ENCODE assay signal across 9 cellular contexts in genomic region chr1:185044387-185044786, GRCh38. TPM values are rescaled to one million over a fixed set of nuclear protein-coding genes. Genes with fewer than 3 reads are reported as not detected.
DNase-seq lines count a peak whose midpoint lies in the region; ATAC-seq and TF ChIP-seq lines count a peak whose summit lies in the region.
"Had no signal": no experiment of that assay in that cellular context is flagged by ENCODE, and none has a peak within 500 bp of the region (broad histone marks: within the 10 kb centered on the region; RNA-seq: fewer than 3 reads in every experiment).

No MANE protein-coding gene starts in this region.

- H3K9me3 ChIP-seq in T-helper 17 cell (ENCODE audit: control insufficient read depth, low read length, poor library complexity, severe bottlenecking) (no peaks in the 10 kb centered on the region), esophagus muscularis mucosa (no peaks in the 10 kb centered on the region), gastrocnemius medialis (no peaks in the 10 kb centered on the region)

- H3K27ac Mint-ChIP-seq in GM23338 (no peak overlapping the region), T-helper 17 cell (peak overlapping the region; percentile 93)

- H3K4me2 ChIP-seq in GM23338, result no peak overlapping the region

- no peak overlapping the region for H3K4me3 ChIP-seq in GM23338
- H3K4me3 ChIP-seq in esophagus muscularis mucosa, result peak overlapping the region in 2 of 4 donors; percentile 96 to 98
- peak overlapping the region in 2 of 4 donors; percentile 87 to 92 for H3K4me3 ChIP-seq in gastrocnemius medialis

- H3K27me3 ChIP-seq in GM23338 (ENCODE audit: insufficient read depth) (peaks cover 15% of the 10 kb centered on the region), esophagus muscularis mucosa (no peaks in the 10 kb centered on the region), gastrocnemius medialis (no peaks in the 10 kb centered on the region)

- H3K79me2 ChIP-seq in GM23338 (replicated peaks; ENCODE audit: insufficient read depth), result peaks cover 32% of the 10 kb centered on the region

- H3K36me3 Mint-ChIP-seq in GM23338 (ENCODE audit: low read depth) (peaks cover 2% of the 10 kb centered on the region; the same call in 2 of the 3 replicates), T-helper 17 cell (ENCODE audit: low read depth) (no peaks in the 10 kb centered on the region)

- TF ChIP-seq EP300 in esophagus muscularis mucosa (IDR thresholded peaks at IDR 0.05), result no peak

- H3K4me1 Mint-ChIP-seq in GM23338, result peaks cover 23% of the 10 kb centered on the region
- peaks cover 29% of the 10 kb centered on the region for H3K4me1 Mint-ChIP-seq in T-helper 17 cell

- peaks cover 27% of the 10 kb centered on the region for H4K20me1 ChIP-seq in GM23338 (replicated peaks; ENCODE audit: insufficient read depth)

- H3K36me3 ChIP-seq in GM23338 (ENCODE audit: insufficient read depth) (no peaks in the 10 kb centered on the region), esophagus muscularis mucosa (no peaks in the 10 kb centered on the region), gastrocnemius medialis (no peaks in the 10 kb centered on the region)

- no peaks in the 10 kb centered on the region; the same call in 1 of the 3 replicates for H3K9me3 Mint-ChIP-seq in GM23338

- peaks cover 8% of the 10 kb centered on the region for H3K27me3 Mint-ChIP-seq in GM23338 (ENCODE audit: insufficient read depth, low read depth, poor library complexity)
- H3K27me3 Mint-ChIP-seq in T-helper 17 cell, result no peaks in the 10 kb centered on the region

- H3K27ac ChIP-seq in GM23338 (ENCODE audit: low read depth) (no peak overlapping the region), esophagus muscularis mucosa (replicated peaks in 1 of 4) (peak overlapping the region; percentile 88 to 95 (median 94)), gastrocnemius medialis (peak overlapping the region; percentile 84 to 94 (median 92))

- peak overlapping the region; percentile 69 for H3K4me3 Mint-ChIP-seq in GM23338
- H3K4me3 Mint-ChIP-seq in T-helper 17 cell, result peak overlapping the region; percentile 96

- no peak for ATAC-seq in GM23338
- no peak for ATAC-seq in T-helper 17 cell
- ATAC-seq in gastrocnemius medialis, result no peak
- no peak for ATAC-seq in HG03469 (IDR thresholded peaks at IDR 0.05; ENCODE audit: unreplicated experiment)

- no peak for DNase-seq in GM23338 (ENCODE audit: low spot score)
- no peak for DNase-seq in T-helper 17 cell
- DNase-seq in esophagus muscularis mucosa (ENCODE audit: extremely low spot score), result no peak
- no peak for DNase-seq in gastrocnemius medialis
- DNase-seq in activated effector memory CD4-positive, alpha-beta T cell treated with Interleukin-2 at 50 U/mL for 16 hours, result no peak
- DNase-seq in DMS53 (lab: John Stamatoyannopoulos, UW), result no peak
- DNase-seq in stimulated activated CD4-positive, alpha-beta T cell treated with anti-CD3 and anti-CD28 coated beads, Interleukin-2, amount 100 ng/mL, for 24 hours, result no peak
- DNase-seq: NCI-H748 treated with DMSO at 0.1 percent for 48 hours had no signal

- H3F3A ChIP-seq in GM23338 (replicated peaks; ENCODE audit: low read depth), result 0 out of 2 replicates have a peak, but pooled peaks cover 3% of the 10 kb centered on the region

- H2AFZ ChIP-seq in GM23338, result no peak overlapping the region

- peaks cover 26% of the 10 kb centered on the region for H3K4me1 ChIP-seq in GM23338 (ENCODE audit: insufficient read depth)
- peaks cover 18 to 38% (median 23%) of the 10 kb centered on the region in 4 donors for H3K4me1 ChIP-seq in esophagus muscularis mucosa
- H3K4me1 ChIP-seq in gastrocnemius medialis, result peaks cover 19 to 29% of the 10 kb centered on the region in 2 donors

- WGBS in esophagus muscularis mucosa, result 78% methylated on average over 8 of the region's 8 CpGs

- in situ Hi-C loops in gastrocnemius medialis (cut with MboI; ENCODE audit: low sequenced_read_pairs in 4 of 4), result no loop called here

- intact Hi-C loops in esophagus muscularis mucosa (cut with DNase I) (no loop called here), gastrocnemius medialis (cut with DNase I; ENCODE audit: low total_unique reads) (loop anchor here (2.0 kb wide), 1 partner anchor 112 kb away; the partner anchor contains the start of genes SWT1 and TRMT1L)

- no peaks in the 10 kb centered on the region for H3K9me2 ChIP-seq in GM23338 (ENCODE audit: insufficient read depth)

- no peak for TF ChIP-seq CTCF in GM23338 (conservative IDR thresholded peaks at IDR 0.05; ENCODE audit: low read depth in 2 of 2)
- no peak for TF ChIP-seq CTCF in esophagus muscularis mucosa (IDR thresholded peaks at IDR 0.05)
- TF ChIP-seq CTCF in gastrocnemius medialis (IDR thresholded peaks at IDR 0.05 in 4 of 5, conservative IDR thresholded peaks at IDR 0.05 in 1 of 5), result no peak

- TF ChIP-seq POLR2A in esophagus muscularis mucosa (IDR thresholded peaks at IDR 0.05; ENCODE audit: low read depth), result no peak
- no peak for TF ChIP-seq POLR2A in gastrocnemius medialis (IDR thresholded peaks at IDR 0.05)

TF ChIP-seq in GM23338, 12 proteins besides CTCF, POLR2A, EP300 and RAD21:
- no peak for TF ChIP-seq JUNB (IDR thresholded peaks at IDR 0.05; ENCODE audit: unreplicated experiment)
- TF ChIP-seq EZH2phosphoT487 (IDR thresholded peaks at IDR 0.05; ENCODE audit: unreplicated experiment), result no peak
- TF ChIP-seq ETS1 (IDR thresholded peaks at IDR 0.05), result no peak
- TF ChIP-seq STAT1 (IDR thresholded peaks at IDR 0.05; ENCODE audit: unreplicated experiment), result no peak
- TF ChIP-seq CREB1 (CRISPR knock-in tag; IDR thresholded peaks at IDR 0.05; ENCODE audit: low read depth), result no peak
- TF ChIP-seq REST (IDR thresholded peaks at IDR 0.05; ENCODE audit: unreplicated experiment), result no peak
- no peak for TF ChIP-seq EZH2 (IDR thresholded peaks at IDR 0.05; ENCODE audit: low read depth, unreplicated experiment)
- TF ChIP-seq NANOG (IDR thresholded peaks at IDR 0.05; ENCODE audit: borderline replicate concordance), result no peak
- TF ChIP-seq ZNF114 (CRISPR knock-in tag; IDR thresholded peaks at IDR 0.05), result no peak
- TF ChIP-seq ZNF331 (CRISPR knock-in tag; IDR thresholded peaks at IDR 0.05; ENCODE audit: low read depth), result no peak
- no peak for TF ChIP-seq POLR2AphosphoS5 (IDR thresholded peaks at IDR 0.05; ENCODE audit: low read depth)

RNA-seq across cellular contexts. Expression of gene RNF2, which starts 1.0 kb away (rescaled TPM):
- 51.4 and 59.6 TPM in 2 replicates for total RNA-seq in GM23338 (2014; rRNA removed; shearing (Covaris generic))
- polyA plus RNA-seq in GM23338 (2016; fragmentation: Nextera tagmentation; extraction: Ambion mirVana), result 27.9 and 33.3 TPM in 2 replicates
- total RNA-seq in T-helper 17 cell (10 to 100 TPM; 16.6 to 18.4 TPM), esophagus muscularis mucosa (10 to 100 TPM in 3 of 4 donors, 1 to 10 TPM in 1; 9.1 to 14.0 (median 12.9) TPM), gastrocnemius medialis (10 to 100 TPM in 1 of 4 donors, 1 to 10 TPM in 3; 5.4 to 11.0 (median 7.3) TPM)
